2 cellular contexts compared by ENCODE assay signal in the genomic region with DNA sequence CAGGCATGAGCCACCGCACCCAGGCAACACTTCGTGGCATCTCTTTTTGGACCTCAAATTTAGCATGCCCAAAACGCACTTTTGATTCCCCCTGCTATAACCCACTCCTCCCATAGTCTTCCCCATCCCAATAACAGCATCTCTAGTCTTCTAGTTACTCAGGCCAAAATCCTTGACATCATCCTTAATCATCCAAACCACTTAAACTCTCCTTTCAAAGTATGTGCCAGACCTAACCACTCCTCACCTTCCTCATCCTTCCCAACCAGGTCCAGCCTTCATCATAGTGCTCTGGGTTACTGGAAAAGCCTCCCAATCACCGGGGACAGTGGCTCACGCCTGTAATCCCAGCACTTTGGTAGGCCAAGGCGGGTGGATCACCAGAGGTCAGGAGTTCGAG.
TF ChIP-seq lines count a peak whose summit lies in the region.

No MANE protein-coding gene starts in this region.

TF ChIP-seq in SK-N-SH, 30 proteins besides CTCF, POLR2A, EP300 and RAD21:
- TF ChIP-seq MEF2A (IDR thresholded peaks at IDR 0.05; ENCODE audit: borderline replicate concordance, low read depth): no peak
- TF ChIP-seq FOSL2 (IDR thresholded peaks at IDR 0.05; ENCODE audit: borderline replicate concordance, low read depth): peak; percentile 3; the same call in 1 of the 2 replicates

TF ChIP-seq in SK-N-SH treated with all-trans-retinoic acid at 6 μM for 48 hours, 23 proteins besides CTCF, POLR2A, EP300 and RAD21:
- no peak for TF ChIP-seq SNAI2 (CRISPR knock-in tag; IDR thresholded peaks at IDR 0.05)
- TF ChIP-seq ISL1 (CRISPR knock-in tag; IDR thresholded peaks at IDR 0.05): no peak
- no peak for TF ChIP-seq RARB (CRISPR knock-in tag; IDR thresholded peaks at IDR 0.05)
- TF ChIP-seq, protein P1, sequence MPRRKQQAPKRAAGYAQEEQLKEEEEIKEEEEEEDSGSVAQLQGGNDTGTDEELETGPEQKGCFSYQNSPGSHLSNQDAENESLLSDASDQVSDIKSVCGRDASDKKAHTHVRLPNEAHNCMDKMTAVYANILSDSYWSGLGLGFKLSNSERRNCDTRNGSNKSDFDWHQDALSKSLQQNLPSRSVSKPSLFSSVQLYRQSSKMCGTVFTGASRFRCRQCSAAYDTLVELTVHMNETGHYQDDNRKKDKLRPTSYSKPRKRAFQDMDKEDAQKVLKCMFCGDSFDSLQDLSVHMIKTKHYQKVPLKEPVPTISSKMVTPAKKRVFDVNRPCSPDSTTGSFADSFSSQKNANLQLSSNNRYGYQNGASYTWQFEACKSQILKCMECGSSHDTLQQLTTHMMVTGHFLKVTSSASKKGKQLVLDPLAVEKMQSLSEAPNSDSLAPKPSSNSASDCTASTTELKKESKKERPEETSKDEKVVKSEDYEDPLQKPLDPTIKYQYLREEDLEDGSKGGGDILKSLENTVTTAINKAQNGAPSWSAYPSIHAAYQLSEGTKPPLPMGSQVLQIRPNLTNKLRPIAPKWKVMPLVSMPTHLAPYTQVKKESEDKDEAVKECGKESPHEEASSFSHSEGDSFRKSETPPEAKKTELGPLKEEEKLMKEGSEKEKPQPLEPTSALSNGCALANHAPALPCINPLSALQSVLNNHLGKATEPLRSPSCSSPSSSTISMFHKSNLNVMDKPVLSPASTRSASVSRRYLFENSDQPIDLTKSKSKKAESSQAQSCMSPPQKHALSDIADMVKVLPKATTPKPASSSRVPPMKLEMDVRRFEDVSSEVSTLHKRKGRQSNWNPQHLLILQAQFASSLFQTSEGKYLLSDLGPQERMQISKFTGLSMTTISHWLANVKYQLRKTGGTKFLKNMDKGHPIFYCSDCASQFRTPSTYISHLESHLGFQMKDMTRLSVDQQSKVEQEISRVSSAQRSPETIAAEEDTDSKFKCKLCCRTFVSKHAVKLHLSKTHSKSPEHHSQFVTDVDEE (CRISPR knock-in tag; IDR thresholded peaks at IDR 0.05): no peak
- no peak for TF ChIP-seq GLIS3 (CRISPR knock-in tag; IDR thresholded peaks at IDR 0.05)
- no peak for TF ChIP-seq ZFP30 (CRISPR knock-in tag; IDR thresholded peaks at IDR 0.05)
- TF ChIP-seq ZFP3 (CRISPR knock-in tag; IDR thresholded peaks at IDR 0.05): no peak
- TF ChIP-seq, protein P2, sequence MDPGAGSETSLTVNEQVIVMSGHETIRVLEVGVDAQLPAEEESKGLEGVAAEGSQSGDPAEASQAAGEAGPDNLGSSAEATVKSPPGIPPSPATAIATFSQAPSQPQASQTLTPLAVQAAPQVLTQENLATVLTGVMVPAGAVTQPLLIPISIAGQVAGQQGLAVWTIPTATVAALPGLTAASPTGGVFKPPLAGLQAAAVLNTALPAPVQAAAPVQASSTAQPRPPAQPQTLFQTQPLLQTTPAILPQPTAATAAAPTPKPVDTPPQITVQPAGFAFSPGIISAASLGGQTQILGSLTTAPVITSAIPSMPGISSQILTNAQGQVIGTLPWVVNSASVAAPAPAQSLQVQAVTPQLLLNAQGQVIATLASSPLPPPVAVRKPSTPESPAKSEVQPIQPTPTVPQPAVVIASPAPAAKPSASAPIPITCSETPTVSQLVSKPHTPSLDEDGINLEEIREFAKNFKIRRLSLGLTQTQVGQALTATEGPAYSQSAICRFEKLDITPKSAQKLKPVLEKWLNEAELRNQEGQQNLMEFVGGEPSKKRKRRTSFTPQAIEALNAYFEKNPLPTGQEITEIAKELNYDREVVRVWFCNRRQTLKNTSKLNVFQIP (CRISPR knock-in tag; IDR thresholded peaks at IDR 0.05; ENCODE audit: borderline replicate concordance, low read depth): no peak
- TF ChIP-seq, protein P3, sequence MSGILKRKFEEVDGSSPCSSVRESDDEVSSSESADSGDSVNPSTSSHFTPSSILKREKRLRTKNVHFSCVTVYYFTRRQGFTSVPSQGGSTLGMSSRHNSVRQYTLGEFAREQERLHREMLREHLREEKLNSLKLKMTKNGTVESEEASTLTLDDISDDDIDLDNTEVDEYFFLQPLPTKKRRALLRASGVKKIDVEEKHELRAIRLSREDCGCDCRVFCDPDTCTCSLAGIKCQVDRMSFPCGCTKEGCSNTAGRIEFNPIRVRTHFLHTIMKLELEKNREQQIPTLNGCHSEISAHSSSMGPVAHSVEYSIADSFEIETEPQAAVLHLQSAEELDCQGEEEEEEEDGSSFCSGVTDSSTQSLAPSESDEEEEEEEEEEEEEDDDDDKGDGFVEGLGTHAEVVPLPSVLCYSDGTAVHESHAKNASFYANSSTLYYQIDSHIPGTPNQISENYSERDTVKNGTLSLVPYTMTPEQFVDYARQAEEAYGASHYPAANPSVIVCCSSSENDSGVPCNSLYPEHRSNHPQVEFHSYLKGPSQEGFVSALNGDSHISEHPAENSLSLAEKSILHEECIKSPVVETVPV (CRISPR knock-in tag; IDR thresholded peaks at IDR 0.05): no peak
- TF ChIP-seq, protein P4, sequence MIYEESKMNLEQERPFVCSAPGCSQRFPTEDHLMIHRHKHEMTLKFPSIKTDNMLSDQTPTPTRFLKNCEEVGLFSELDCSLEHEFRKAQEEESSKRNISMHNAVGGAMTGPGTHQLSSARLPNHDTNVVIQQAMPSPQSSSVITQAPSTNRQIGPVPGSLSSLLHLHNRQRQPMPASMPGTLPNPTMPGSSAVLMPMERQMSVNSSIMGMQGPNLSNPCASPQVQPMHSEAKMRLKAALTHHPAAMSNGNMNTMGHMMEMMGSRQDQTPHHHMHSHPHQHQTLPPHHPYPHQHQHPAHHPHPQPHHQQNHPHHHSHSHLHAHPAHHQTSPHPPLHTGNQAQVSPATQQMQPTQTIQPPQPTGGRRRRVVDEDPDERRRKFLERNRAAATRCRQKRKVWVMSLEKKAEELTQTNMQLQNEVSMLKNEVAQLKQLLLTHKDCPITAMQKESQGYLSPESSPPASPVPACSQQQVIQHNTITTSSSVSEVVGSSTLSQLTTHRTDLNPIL (CRISPR knock-in tag; IDR thresholded peaks at IDR 0.05; ENCODE audit: low read depth): no peak
